Comparison of ENCODE assay signal across 8 cellular contexts in the genomic region with DNA sequence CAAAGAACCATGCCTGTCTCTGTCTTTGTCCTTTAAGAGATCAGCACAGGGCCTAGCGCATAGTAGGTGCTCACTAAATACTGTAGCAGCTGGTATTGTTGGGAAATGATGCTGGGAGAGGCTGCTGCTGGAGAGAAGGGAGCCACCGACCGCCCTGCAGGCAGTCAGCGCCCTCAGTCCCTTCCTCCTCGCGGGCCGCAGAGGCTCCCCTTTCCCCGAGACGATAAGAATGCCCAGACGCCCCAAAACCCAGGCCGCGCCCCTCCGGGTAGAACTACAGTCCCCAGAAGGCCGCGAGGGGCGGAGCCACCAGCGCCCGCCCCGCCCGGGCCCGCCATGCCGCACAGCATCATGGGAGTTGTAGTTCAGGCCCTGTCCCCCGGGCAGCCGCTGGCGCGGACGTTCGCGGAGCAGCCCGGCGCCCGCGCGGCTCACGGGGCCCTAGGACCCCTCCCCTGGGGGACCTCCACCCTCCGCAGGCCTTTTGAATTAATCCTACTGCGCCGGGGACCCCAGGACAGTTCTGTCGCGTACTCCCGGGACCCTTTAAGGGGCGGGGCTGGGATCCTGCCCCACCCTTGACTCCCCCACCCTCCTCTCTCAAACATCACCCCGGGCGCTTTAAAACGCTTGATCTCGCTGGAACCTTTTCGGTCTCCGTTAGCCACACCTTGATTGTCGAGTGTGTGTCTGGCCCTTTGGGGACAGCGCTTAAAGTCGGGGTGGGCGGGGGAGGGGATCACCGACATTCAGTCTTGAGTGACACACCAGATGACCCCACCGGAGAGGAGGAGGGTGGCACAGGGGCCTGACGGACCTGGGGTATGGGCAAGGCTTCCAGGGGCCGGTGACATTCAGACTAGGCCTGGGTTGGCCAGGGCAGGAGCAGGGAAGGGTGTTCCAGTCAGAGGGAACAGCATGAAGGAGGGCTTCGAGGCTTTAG. TPM values are rescaled to one million over a fixed set of nuclear protein-coding genes. Genes with fewer than 3 reads are reported as not detected.
A peak's percentile ranks its signal among the peaks of the same experiment; 100 is the strongest.
DNase-seq lines count a peak whose midpoint lies in the region; ATAC-seq and TF ChIP-seq lines count a peak whose summit lies in the region.

No MANE protein-coding gene starts in this region.

- no peaks in the 10 kb centered on the region for H3K36me3 ChIP-seq in KMS-11 (ENCODE audit: insufficient read depth)
- no peaks in the 10 kb centered on the region for H3K36me3 ChIP-seq in tibial nerve

- no peaks in the 10 kb centered on the region for H3K9me3 Mint-ChIP-seq in activated naive CD8-positive, alpha-beta T cell treated with anti-CD3 and anti-CD28 coated beads, Interleukin-2, amount 50 U/mL, for 24 hours

- peaks cover 20% of the 10 kb centered on the region for H3K4me1 Mint-ChIP-seq in activated naive CD8-positive, alpha-beta T cell treated with anti-CD3 and anti-CD28 coated beads, Interleukin-2, amount 50 U/mL, for 24 hours

- H3K4me1 ChIP-seq in KMS-11 (ENCODE audit: low read depth, poor library complexity, severe bottlenecking) (no peaks in the 10 kb centered on the region), tibial nerve (peaks cover 0 to 28% (median 7%) of the 10 kb centered on the region in 4 donors)

- 0 out of 2 replicates have a peak overlapping the region, but pooled peaks have one; percentile 45 for H3K27ac ChIP-seq in KMS-11
- peak overlapping the region; percentile 92 to 98 (median 94) for H3K27ac ChIP-seq in tibial nerve

- H4K20me1 ChIP-seq in KMS-11 (ENCODE audit: insufficient read depth): no peaks in the 10 kb centered on the region

- peak overlapping the region; percentile 46 for H3K4me2 ChIP-seq in KMS-11

- peaks cover 0 to 6% (median 0%) of the 10 kb centered on the region in 4 donors for H3K9me3 ChIP-seq in tibial nerve

- H3K79me2 ChIP-seq in KMS-11 (ENCODE audit: insufficient read depth, low read depth): no peaks in the 10 kb centered on the region

- peak; percentile 41 to 81 for TF ChIP-seq EP300 in tibial nerve (IDR thresholded peaks at IDR 0.05)

- intact Hi-C loops in left cardiac atrium (cut with DNase I): no loop called here

- H3K27me3 Mint-ChIP-seq in activated naive CD8-positive, alpha-beta T cell treated with anti-CD3 and anti-CD28 coated beads, Interleukin-2, amount 50 U/mL, for 24 hours: no peaks in the 10 kb centered on the region

- TF ChIP-seq POLR2A in tibial nerve (IDR thresholded peaks at IDR 0.05): peak; percentile 27 to 65

- WGBS in tibial nerve, 2 donors: 5 to 6% methylated on average over 40 to 57 of the region's 57 CpGs

- ATAC-seq in GM21526 (IDR thresholded peaks at IDR 0.05; ENCODE audit: low FRiP score, unreplicated experiment) (peak; percentile 72), left cardiac atrium (peak; percentile 94 to 96)
- ATAC-seq in activated naive CD8-positive, alpha-beta T cell treated with anti-CD3 and anti-CD28 coated beads, Interleukin-2, amount 50 U/mL, for 24 hours: peak; percentile 94

- H2AFZ ChIP-seq in KMS-11 (ENCODE audit: low read depth): peak overlapping the region; percentile 88

- peak overlapping the region; percentile 75 for H3K9ac ChIP-seq in KMS-11

- no peak for TF ChIP-seq CTCF in KMS-11 (conservative IDR thresholded peaks at IDR 0.05; ENCODE audit: low read depth, low read length)
- TF ChIP-seq CTCF in tibial nerve (IDR thresholded peaks at IDR 0.05): peak in 1 of 5 experiments; percentile 45

- no peaks in the 10 kb centered on the region for H3K27me3 ChIP-seq in KMS-11 (ENCODE audit: insufficient read depth, low read depth)
- H3K27me3 ChIP-seq in tibial nerve: no peaks in the 10 kb centered on the region

- peak overlapping the region; percentile 71 for H3K4me3 Mint-ChIP-seq in activated naive CD8-positive, alpha-beta T cell treated with anti-CD3 and anti-CD28 coated beads, Interleukin-2, amount 50 U/mL, for 24 hours

- H3K4me3 ChIP-seq in KMS-11 (IDR thresholded peaks at IDR 0.05; ENCODE audit: insufficient read depth, low read depth, low read length) (no peak overlapping the region), tibial nerve (peak overlapping the region; percentile 51 to 87 (median 69))

- DNase-seq in COR-L47 (lab: John Stamatoyannopoulos, UW): peak; percentile 26
- DNase-seq in T follicular helper cell (ENCODE audit: low read depth): peak; percentile 87
- DNase-seq in activated naive CD8-positive, alpha-beta T cell treated with anti-CD3 and anti-CD28 coated beads, Interleukin-2, amount 50 U/mL, for 24 hours: peak; percentile 94
- DNase-seq in left cardiac atrium: peak; percentile 90
- peak; percentile 56 for DNase-seq in pons (ENCODE audit: low spot score)
- peak; percentile 78 to 88 for DNase-seq in tibial nerve (ENCODE audit: low spot score in 2 of 2)

- H3K27ac Mint-ChIP-seq in activated naive CD8-positive, alpha-beta T cell treated with anti-CD3 and anti-CD28 coated beads, Interleukin-2, amount 50 U/mL, for 24 hours: peak overlapping the region; percentile 18

- no peaks in the 10 kb centered on the region for H3K36me3 Mint-ChIP-seq in activated naive CD8-positive, alpha-beta T cell treated with anti-CD3 and anti-CD28 coated beads, Interleukin-2, amount 50 U/mL, for 24 hours (ENCODE audit: low read depth)

RNA-seq across cellular contexts. Expression of gene IER5L, which starts 24.8 kb away (rescaled TPM):
- 10 to 100 TPM in 1 of 2 donors, 1 to 10 TPM in 1; 5.4 to 13.1 TPM for total RNA-seq in left cardiac atrium
- 10 to 100 TPM; 13.0 to 31.5 (median 25.3) TPM for total RNA-seq in tibial nerve

Comparison
In these comparisons a context has a peak if more than half of its experiments do, and no peak if none do; other contexts are left out.
1. DNase-seq: peak in every context shown above with its lines; median percentile 94 in activated naive CD8-positive, alpha-beta T cell treated with anti-CD3 and anti-CD28 coated beads, Interleukin-2, amount 50 U/mL, for 24 hours; 90 in left cardiac atrium; 87 in T follicular helper cell; 83 in tibial nerve; 56 in pons; 26 in COR-L47.